Comparison of ENCODE assay signal across 9 cellular contexts in the genomic region with DNA sequence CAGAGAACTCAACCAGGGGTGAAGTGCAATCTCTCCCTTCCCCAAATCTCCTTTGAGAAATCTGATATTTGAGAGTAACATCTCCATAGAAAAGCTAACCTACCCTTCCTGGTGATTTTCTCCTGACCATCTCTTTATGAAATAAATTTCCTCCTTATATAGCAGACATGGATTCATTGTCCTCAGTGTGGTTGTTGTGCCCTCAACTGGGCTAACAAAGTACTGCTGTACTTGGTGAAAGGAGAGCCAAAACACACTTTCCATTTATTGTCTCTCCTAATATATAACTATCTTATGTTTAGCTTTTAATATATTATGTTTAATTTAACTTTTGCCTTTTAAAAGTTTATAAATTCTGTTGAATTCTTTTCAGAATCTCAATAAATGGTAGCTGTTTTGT.
A peak's percentile ranks its signal among the peaks of the same experiment; 100 is the strongest.
DNase-seq lines count a peak whose midpoint lies in the region; ATAC-seq and TF ChIP-seq lines count a peak whose summit lies in the region.
"Had no signal": no experiment of that assay in that cellular context is flagged by ENCODE, and none has a peak within 500 bp of the region (broad histone marks: within the 10 kb centered on the region; RNA-seq: fewer than 3 reads in every experiment).

No MANE protein-coding gene starts in this region.

- H3K4me3 ChIP-seq in AG09309 (ENCODE audit: control insufficient read depth, low read depth, low read length) = no peak overlapping the region

- in situ Hi-C loops in GM13977 (cut with MboI; ENCODE audit: low pct_unique_long_range_greater_than_20kb, low sequenced_read_pairs, unreplicated experiment) (no loop called here), SK-MEL-5 (cut with HindIII; ENCODE audit: low pct_unique_long_range_greater_than_20kb, low sequenced_read_pairs) (no loop called here)

- no peak for ATAC-seq in HG03135 (IDR thresholded peaks at IDR 0.05; ENCODE audit: unreplicated experiment)

- DNase-seq in AG09309 (ENCODE audit: low read depth) = no peak
- no peak for DNase-seq in GM13977 (ENCODE audit: low spot score)
- DNase-seq in SK-MEL-5 (ENCODE audit: low read depth, low spot score) = peak; percentile 54
- DNase-seq in iPS-NIHi11 (ENCODE audit: low spot score) = peak; percentile 10
- no peak for DNase-seq in OCI-M2 (lab: John Stamatoyannopoulos, UW; ENCODE audit: unreplicated experiment)
- no peak for DNase-seq in epidermal melanocyte (ENCODE audit: insufficient read length, low spot score)
- no peak for DNase-seq in NK-92 treated with Interleukin-12 subunit alpha and Interleukin-12 subunit beta, amount 100 ng/mL, for 24 hours (lab: John Stamatoyannopoulos, UW)
- DNase-seq: NCI-H1092 had no signal

- TF ChIP-seq CTCF in AG09309 (IDR thresholded peaks at IDR 0.05; ENCODE audit: control insufficient read depth, insufficient read depth, low read depth, low read length, missing control alignments) (peak; percentile 23), GM13977 (IDR thresholded peaks at IDR 0.05; ENCODE audit: extremely low read depth, insufficient read depth, missing control alignments) (peak; percentile 36)

Comparison
In these comparisons a context has a peak if more than half of its experiments do, and no peak if none do; other contexts are left out.
1. DNase-seq: peak in SK-MEL-5 (single experiment) and iPS-NIHi11 (single experiment); none in AG09309 (single experiment), GM13977 (single experiment), OCI-M2 (single experiment), epidermal melanocyte (single experiment) and NK-92 treated with Interleukin-12 subunit alpha and Interleukin-12 subunit beta, amount 100 ng/mL, for 24 hours (single experiment).